27 cellular contexts compared by ENCODE assay signal in genomic region chr14:79193689-79194477, GRCh38.
"Had no signal": no experiment of that assay in that cellular context is flagged by ENCODE, and none has a peak within 500 bp of the region (broad histone marks: within the 10 kb centered on the region; RNA-seq: fewer than 3 reads in every experiment).

No MANE protein-coding gene starts in this region.

- H3K9me3 ChIP-seq: left lung, lower lobe of right lung, ovary, right atrium auricular region, right lobe of liver, testis, thyroid gland, uterus had no signal

- H3K4me1 ChIP-seq: left lung, lower lobe of right lung, right atrium auricular region, right lobe of liver, testis, thyroid gland, uterus had no signal

- H3K27ac ChIP-seq: left lung, lower lobe of right lung, ovary, right atrium auricular region, right lobe of liver, testis, thyroid gland, uterus had no signal

- FAIRE-seq: islet of Langerhans, kidney had no signal

- ATAC-seq: left colon; left lung; lower lobe of right lung; natural killer cell; right lobe of liver; stimulated activated memory B cell treated with anti-CD40 and anti-IgM and Interleukin-4, amounts not matched to agents 10 μg/mL and 1 μg/mL and 100 μg/mL, for 72 hours; stimulated activated naive CD8-positive, alpha-beta T cell treated with anti-CD3 and anti-CD28 coated beads, Interleukin-15, amount 100 ng/mL, for 72 hours had no signal

- H3K27me3 ChIP-seq: left lung, ovary, right atrium auricular region, right lobe of liver, testis, thyroid gland, uterus had no signal

- DNase-seq: hypothalamus; immature natural killer cell; kidney; left colon; left lung; lower lobe of right lung; mammary epithelial cell; mesendoderm; naive B cell; natural killer cell; nephron progenitor cell; ovary; right lobe of liver; stimulated activated CD4-positive, alpha-beta T cell treated with anti-CD3 and anti-CD28 coated beads, Interleukin-1b, Interleukin-23, amount 100 ng/mL, for 48 hours; stimulated activated CD4-positive, alpha-beta T cell treated with anti-CD3 and anti-CD28 coated beads, Interleukin-2, amount 100 ng/mL, for 48 hours; stimulated activated CD4-positive, alpha-beta T cell treated with anti-CD3 and anti-CD28 coated beads, Interleukin-4, amount 100 ng/mL, for 4 hours; stimulated activated CD8-positive, alpha-beta memory T cell treated with anti-CD3 and anti-CD28 coated beads, Interleukin-4, amount 100 ng/mL, for 48 hours; stimulated activated naive CD4-positive, alpha-beta T cell treated with Interleukin-2 at 50 U/mL for 16 hours; stimulated activated naive CD8-positive, alpha-beta T cell treated with anti-CD3 and anti-CD28 coated beads, Interleukin-15, amount 100 ng/mL, for 72 hours; substantia nigra; testis; thyroid gland; uterus had no signal

- H3K4me3 ChIP-seq: left lung, lower lobe of right lung, ovary, right atrium auricular region, right lobe of liver, smooth muscle cell, testis, thyroid gland, uterus had no signal

- H3K36me3 ChIP-seq: left lung, lower lobe of right lung, ovary, right atrium auricular region, right lobe of liver, thyroid gland, uterus had no signal
